ENCODE assay signal across 26 cellular contexts in genomic region chr2:126945118-126945517, GRCh38. TPM values are rescaled to one million over a fixed set of nuclear protein-coding genes. Genes with fewer than 3 reads are reported as not detected.
"Had no signal": no experiment of that assay in that cellular context is flagged by ENCODE, and none has a peak within 500 bp of the region (broad histone marks: within the 10 kb centered on the region; RNA-seq: fewer than 3 reads in every experiment).

No MANE protein-coding gene starts in this region.

- DNase-seq: activated CD4-positive, alpha-beta T cell treated with anti-CD3 and anti-CD28 coated beads for 1 hour; activated gamma-delta T cell treated with Interleukin-2 at 50 U/mL for 16 hours; cerebellar nuclear complex; effector CD4-positive, alpha-beta T cell; heart left ventricle; natural killer cell; stimulated activated CD4-positive, alpha-beta T cell treated with anti-CD3 and anti-CD28 coated beads, Interleukin-4, amount 100 ng/mL, for 1 hour; stomach; T-helper 2 cell; WERI-Rb-1 had no signal

- H3K4me1 ChIP-seq: adrenal gland, gastroesophageal sphincter, heart left ventricle, pancreas, stomach had no signal

- H3K9me3 ChIP-seq: adrenal gland, gastroesophageal sphincter, heart left ventricle, neutrophil, pancreas had no signal

- H3K36me3 Mint-ChIP-seq: natural killer cell, type B pancreatic cell had no signal

- H3K27me3 ChIP-seq: pancreas had no signal

- H3K36me3 ChIP-seq: adrenal gland, gastroesophageal sphincter, heart left ventricle, neutrophil, pancreas, stomach, WERI-Rb-1 had no signal

- H3K27ac Mint-ChIP-seq: activated naive CD4-positive, alpha-beta T cell treated with anti-CD3 and anti-CD28 coated beads, Interleukin-2, amount 50 U/mL, for 72 hours; activated T-helper 1 cell treated with anti-CD3 and anti-CD28 coated beads, Interleukin-12 subunit alpha, Interleukin-12 subunit beta, Interleukin-2, Interleukin-4 antibody, amounts not matched to agents 30 ng/mL and 10 ng/mL and 1 ng/mL, durations not matched to agents 14 hours and 24 hours and 36 hours; natural killer cell; type B pancreatic cell had no signal

- H3K4me3 ChIP-seq: adrenal gland, gastroesophageal sphincter, heart left ventricle, pancreas, smooth muscle cell, stomach had no signal

- H3K4me3 Mint-ChIP-seq: activated T-helper 1 cell treated with anti-CD3 and anti-CD28 coated beads, Interleukin-12 subunit alpha, Interleukin-12 subunit beta, Interleukin-2, Interleukin-4 antibody, amounts not matched to agents 30 ng/mL and 10 ng/mL and 1 ng/mL, durations not matched to agents 14 hours and 24 hours and 36 hours; natural killer cell; type B pancreatic cell had no signal

RNA-seq across cellular contexts. Expression of gene TEX51, which starts 46.4 kb away (rescaled TPM):
- total RNA-seq: activated CD8-positive, alpha-beta memory T cell treated with anti-CD3 and anti-CD28 coated beads for 36 hours; activated naive CD4-positive, alpha-beta T cell treated with anti-CD3 and anti-CD28 coated beads, Interleukin-2, amount 50 U/mL, for 72 hours; activated T-helper 1 cell treated with anti-CD3 and anti-CD28 coated beads, Interleukin-12 subunit alpha, Interleukin-12 subunit beta, Interleukin-2, Interleukin-4 antibody, amounts not matched to agents 30 ng/mL and 10 ng/mL and 1 ng/mL, durations not matched to agents 14 hours and 24 hours and 36 hours; adrenal gland; astrocyte; bronchial epithelial cell; esophagus mucosa; gastroesophageal sphincter; heart left ventricle; lower leg skin; natural killer cell; pancreas; pulmonary artery endothelial cell; sciatic nerve; smooth muscle cell; stomach; temporal lobe had no signal
- polyA plus RNA-seq: adrenal gland, heart left ventricle, pancreas, smooth muscle cell, stomach had no signal
